Comparison of ENCODE assay signal across 1 cellular context in the genomic region with DNA sequence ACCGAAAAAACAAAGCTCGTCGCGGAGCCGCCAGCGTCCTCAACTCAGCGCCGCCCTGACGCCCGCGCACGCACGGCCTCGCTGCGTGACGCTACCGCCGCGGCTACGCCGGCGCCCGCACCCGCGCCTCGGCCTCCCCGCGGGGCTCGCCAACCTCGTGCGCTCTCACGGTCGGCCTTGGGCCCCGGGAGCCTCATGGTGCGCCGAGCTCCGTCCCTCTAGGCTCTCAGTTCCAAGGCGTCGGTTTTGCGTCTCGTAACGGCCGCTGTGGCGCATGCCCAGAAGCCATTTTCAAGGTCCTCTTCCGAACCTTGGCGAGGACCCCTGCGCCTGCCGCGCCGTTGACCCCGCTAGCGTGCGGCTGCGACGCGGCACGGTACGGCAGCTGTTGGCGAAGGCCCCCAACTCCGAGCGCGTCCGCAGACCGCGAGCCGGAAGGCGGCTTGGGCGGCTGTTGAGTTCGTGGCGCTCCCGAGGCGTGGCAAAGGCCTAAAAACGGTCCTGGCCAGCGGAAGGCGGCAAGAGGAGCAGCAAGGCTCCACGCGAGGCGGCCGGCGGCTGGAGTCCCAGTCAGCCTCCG.
TF ChIP-seq lines count a peak whose summit lies in the region.

A gene (minus strand): TSS at position 64 of the 580 bp plus-strand sequence. CDS start 1,209 bp downstream, outside the sequence.

TF ChIP-seq in GM12878, 131 proteins besides CTCF, POLR2A, EP300 and RAD21 (continued from another document and continues in another):
- TF ChIP-seq SPI1 (IDR thresholded peaks at IDR 0.05; ENCODE audit: borderline replicate concordance, insufficient read depth, low read depth, low read length), result no peak
- TF ChIP-seq SMAD5 (IDR thresholded peaks at IDR 0.05; ENCODE audit: low read depth), result no peak
- no peak; the same call in 1 of the 2 replicates for TF ChIP-seq TBL1XR1 (IDR thresholded peaks at IDR 0.05; ENCODE audit: low read depth, low read length)
- TF ChIP-seq ZNF274 (IDR thresholded peaks at IDR 0.05; ENCODE audit: insufficient read depth, insufficient read length), result no peak
- no peak; the same call in 2 of the 3 replicates for TF ChIP-seq POU2F2 (IDR thresholded peaks at IDR 0.05; ENCODE audit: borderline replicate concordance, low read depth, low read length)
- 0 out of 2 replicates have a peak, but pooled peaks have one; percentile 18 for TF ChIP-seq ESRRA (IDR thresholded peaks at IDR 0.05; ENCODE audit: low read length)
- TF ChIP-seq NFIC (IDR thresholded peaks at IDR 0.05; ENCODE audit: low read depth, low read length), result no peak
- TF ChIP-seq GATAD2B (conservative IDR thresholded peaks at IDR 0.05; ENCODE audit: low read depth), result peak; percentile 92
- no peak for TF ChIP-seq PAX8 (IDR thresholded peaks at IDR 0.05)
- TF ChIP-seq, protein P1, sequence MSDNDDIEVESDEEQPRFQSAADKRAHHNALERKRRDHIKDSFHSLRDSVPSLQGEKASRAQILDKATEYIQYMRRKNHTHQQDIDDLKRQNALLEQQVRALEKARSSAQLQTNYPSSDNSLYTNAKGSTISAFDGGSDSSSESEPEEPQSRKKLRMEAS (IDR thresholded peaks at IDR 0.05; ENCODE audit: low read depth, low read length), result peak; percentile 91
- TF ChIP-seq, protein P2, sequence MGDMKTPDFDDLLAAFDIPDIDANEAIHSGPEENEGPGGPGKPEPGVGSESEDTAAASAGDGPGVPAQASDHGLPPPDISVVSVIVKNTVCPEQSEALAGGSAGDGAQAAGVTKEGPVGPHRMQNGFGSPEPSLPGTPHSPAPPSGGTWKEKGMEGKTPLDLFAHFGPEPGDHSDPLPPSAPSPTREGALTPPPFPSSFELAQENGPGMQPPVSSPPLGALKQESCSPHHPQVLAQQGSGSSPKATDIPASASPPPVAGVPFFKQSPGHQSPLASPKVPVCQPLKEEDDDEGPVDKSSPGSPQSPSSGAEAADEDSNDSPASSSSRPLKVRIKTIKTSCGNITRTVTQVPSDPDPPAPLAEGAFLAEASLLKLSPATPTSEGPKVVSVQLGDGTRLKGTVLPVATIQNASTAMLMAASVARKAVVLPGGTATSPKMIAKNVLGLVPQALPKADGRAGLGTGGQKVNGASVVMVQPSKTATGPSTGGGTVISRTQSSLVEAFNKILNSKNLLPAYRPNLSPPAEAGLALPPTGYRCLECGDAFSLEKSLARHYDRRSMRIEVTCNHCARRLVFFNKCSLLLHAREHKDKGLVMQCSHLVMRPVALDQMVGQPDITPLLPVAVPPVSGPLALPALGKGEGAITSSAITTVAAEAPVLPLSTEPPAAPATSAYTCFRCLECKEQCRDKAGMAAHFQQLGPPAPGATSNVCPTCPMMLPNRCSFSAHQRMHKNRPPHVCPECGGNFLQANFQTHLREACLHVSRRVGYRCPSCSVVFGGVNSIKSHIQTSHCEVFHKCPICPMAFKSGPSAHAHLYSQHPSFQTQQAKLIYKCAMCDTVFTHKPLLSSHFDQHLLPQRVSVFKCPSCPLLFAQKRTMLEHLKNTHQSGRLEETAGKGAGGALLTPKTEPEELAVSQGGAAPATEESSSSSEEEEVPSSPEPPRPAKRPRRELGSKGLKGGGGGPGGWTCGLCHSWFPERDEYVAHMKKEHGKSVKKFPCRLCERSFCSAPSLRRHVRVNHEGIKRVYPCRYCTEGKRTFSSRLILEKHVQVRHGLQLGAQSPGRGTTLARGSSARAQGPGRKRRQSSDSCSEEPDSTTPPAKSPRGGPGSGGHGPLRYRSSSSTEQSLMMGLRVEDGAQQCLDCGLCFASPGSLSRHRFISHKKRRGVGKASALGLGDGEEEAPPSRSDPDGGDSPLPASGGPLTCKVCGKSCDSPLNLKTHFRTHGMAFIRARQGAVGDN (IDR thresholded peaks at IDR 0.05), result peak; percentile 100
- TF ChIP-seq RUNX3 (IDR thresholded peaks at IDR 0.05; ENCODE audit: low read length), result peak; percentile 51
- TF ChIP-seq MEF2B (IDR thresholded peaks at IDR 0.05; ENCODE audit: partially characterized antibody, poor library complexity, severe bottlenecking), result peak; percentile 22
- no peak for TF ChIP-seq ATF7 (IDR thresholded peaks at IDR 0.05; ENCODE audit: low read depth)
- peak; percentile 83; the same call in 1 of the 2 replicates for TF ChIP-seq DPF2 (IDR thresholded peaks at IDR 0.05)
- TF ChIP-seq KDM1A (IDR thresholded peaks at IDR 0.05; ENCODE audit: borderline replicate concordance), result no peak
- TF ChIP-seq ZSCAN29 (IDR thresholded peaks at IDR 0.05), result peak; percentile 70; the same call in 1 of the 2 replicates
- peak; percentile 14; the same call in 1 of the 2 replicates for TF ChIP-seq CHD2 (IDR thresholded peaks at IDR 0.05; ENCODE audit: borderline replicate concordance, low read depth, low read length)
- TF ChIP-seq ASH2L (IDR thresholded peaks at IDR 0.05; ENCODE audit: borderline replicate concordance, low read depth), result no peak
- TF ChIP-seq SMARCA5 (IDR thresholded peaks at IDR 0.05), result no peak
- no peak for TF ChIP-seq NFYA (IDR thresholded peaks at IDR 0.05; ENCODE audit: borderline replicate concordance, low read depth, low read length)
- TF ChIP-seq, protein P3, sequence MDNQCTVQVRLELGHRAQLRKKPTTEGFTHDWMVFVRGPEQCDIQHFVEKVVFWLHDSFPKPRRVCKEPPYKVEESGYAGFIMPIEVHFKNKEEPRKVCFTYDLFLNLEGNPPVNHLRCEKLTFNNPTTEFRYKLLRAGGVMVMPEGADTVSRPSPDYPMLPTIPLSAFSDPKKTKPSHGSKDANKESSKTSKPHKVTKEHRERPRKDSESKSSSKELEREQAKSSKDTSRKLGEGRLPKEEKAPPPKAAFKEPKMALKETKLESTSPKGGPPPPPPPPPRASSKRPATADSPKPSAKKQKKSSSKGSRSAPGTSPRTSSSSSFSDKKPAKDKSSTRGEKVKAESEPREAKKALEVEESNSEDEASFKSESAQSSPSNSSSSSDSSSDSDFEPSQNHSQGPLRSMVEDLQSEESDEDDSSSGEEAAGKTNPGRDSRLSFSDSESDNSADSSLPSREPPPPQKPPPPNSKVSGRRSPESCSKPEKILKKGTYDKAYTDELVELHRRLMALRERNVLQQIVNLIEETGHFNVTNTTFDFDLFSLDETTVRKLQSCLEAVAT (IDR thresholded peaks at IDR 0.05), result no peak
- no peak; the same call in 1 of the 2 replicates for TF ChIP-seq CBX5 (IDR thresholded peaks at IDR 0.05; ENCODE audit: low read depth)
- no peak for TF ChIP-seq SMAD1 (IDR thresholded peaks at IDR 0.05; ENCODE audit: low read depth, partially characterized antibody)
- TF ChIP-seq, protein P4, sequence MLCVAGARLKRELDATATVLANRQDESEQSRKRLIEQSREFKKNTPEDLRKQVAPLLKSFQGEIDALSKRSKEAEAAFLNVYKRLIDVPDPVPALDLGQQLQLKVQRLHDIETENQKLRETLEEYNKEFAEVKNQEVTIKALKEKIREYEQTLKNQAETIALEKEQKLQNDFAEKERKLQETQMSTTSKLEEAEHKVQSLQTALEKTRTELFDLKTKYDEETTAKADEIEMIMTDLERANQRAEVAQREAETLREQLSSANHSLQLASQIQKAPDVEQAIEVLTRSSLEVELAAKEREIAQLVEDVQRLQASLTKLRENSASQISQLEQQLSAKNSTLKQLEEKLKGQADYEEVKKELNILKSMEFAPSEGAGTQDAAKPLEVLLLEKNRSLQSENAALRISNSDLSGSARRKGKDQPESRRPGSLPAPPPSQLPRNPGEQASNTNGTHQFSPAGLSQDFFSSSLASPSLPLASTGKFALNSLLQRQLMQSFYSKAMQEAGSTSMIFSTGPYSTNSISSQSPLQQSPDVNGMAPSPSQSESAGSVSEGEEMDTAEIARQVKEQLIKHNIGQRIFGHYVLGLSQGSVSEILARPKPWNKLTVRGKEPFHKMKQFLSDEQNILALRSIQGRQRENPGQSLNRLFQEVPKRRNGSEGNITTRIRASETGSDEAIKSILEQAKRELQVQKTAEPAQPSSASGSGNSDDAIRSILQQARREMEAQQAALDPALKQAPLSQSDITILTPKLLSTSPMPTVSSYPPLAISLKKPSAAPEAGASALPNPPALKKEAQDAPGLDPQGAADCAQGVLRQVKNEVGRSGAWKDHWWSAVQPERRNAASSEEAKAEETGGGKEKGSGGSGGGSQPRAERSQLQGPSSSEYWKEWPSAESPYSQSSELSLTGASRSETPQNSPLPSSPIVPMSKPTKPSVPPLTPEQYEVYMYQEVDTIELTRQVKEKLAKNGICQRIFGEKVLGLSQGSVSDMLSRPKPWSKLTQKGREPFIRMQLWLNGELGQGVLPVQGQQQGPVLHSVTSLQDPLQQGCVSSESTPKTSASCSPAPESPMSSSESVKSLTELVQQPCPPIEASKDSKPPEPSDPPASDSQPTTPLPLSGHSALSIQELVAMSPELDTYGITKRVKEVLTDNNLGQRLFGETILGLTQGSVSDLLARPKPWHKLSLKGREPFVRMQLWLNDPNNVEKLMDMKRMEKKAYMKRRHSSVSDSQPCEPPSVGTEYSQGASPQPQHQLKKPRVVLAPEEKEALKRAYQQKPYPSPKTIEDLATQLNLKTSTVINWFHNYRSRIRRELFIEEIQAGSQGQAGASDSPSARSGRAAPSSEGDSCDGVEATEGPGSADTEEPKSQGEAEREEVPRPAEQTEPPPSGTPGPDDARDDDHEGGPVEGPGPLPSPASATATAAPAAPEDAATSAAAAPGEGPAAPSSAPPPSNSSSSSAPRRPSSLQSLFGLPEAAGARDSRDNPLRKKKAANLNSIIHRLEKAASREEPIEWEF (IDR thresholded peaks at IDR 0.05; ENCODE audit: insufficient replicate concordance, low read depth, low read length), result no peak
- no peak for TF ChIP-seq ZNF622 (IDR thresholded peaks at IDR 0.05)
- no peak for TF ChIP-seq NBN (IDR thresholded peaks at IDR 0.05)
- TF ChIP-seq, protein P5, sequence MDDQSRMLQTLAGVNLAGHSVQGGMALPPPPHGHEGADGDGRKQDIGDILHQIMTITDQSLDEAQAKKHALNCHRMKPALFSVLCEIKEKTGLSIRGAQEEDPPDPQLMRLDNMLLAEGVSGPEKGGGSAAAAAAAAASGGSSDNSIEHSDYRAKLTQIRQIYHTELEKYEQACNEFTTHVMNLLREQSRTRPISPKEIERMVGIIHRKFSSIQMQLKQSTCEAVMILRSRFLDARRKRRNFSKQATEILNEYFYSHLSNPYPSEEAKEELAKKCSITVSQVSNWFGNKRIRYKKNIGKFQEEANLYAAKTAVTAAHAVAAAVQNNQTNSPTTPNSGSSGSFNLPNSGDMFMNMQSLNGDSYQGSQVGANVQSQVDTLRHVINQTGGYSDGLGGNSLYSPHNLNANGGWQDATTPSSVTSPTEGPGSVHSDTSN (IDR thresholded peaks at IDR 0.05; ENCODE audit: insufficient replicate concordance, low read depth, low read length), result no peak
- no peak; the same call in 1 of the 2 replicates for TF ChIP-seq PAX5 (IDR thresholded peaks at IDR 0.05; ENCODE audit: borderline replicate concordance, low read depth, low read length)
- TF ChIP-seq, protein P6, sequence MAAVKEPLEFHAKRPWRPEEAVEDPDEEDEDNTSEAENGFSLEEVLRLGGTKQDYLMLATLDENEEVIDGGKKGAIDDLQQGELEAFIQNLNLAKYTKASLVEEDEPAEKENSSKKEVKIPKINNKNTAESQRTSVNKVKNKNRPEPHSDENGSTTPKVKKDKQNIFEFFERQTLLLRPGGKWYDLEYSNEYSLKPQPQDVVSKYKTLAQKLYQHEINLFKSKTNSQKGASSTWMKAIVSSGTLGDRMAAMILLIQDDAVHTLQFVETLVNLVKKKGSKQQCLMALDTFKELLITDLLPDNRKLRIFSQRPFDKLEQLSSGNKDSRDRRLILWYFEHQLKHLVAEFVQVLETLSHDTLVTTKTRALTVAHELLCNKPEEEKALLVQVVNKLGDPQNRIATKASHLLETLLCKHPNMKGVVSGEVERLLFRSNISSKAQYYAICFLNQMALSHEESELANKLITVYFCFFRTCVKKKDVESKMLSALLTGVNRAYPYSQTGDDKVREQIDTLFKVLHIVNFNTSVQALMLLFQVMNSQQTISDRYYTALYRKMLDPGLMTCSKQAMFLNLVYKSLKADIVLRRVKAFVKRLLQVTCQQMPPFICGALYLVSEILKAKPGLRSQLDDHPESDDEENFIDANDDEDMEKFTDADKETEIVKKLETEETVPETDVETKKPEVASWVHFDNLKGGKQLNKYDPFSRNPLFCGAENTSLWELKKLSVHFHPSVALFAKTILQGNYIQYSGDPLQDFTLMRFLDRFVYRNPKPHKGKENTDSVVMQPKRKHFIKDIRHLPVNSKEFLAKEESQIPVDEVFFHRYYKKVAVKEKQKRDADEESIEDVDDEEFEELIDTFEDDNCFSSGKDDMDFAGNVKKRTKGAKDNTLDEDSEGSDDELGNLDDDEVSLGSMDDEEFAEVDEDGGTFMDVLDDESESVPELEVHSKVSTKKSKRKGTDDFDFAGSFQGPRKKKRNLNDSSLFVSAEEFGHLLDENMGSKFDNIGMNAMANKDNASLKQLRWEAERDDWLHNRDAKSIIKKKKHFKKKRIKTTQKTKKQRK (IDR thresholded peaks at IDR 0.05; ENCODE audit: low read depth, low read length), result no peak
- no peak for TF ChIP-seq SIX5 (IDR thresholded peaks at IDR 0.05; ENCODE audit: low read depth, low read length, severe bottlenecking)
- TF ChIP-seq ZNF384 (IDR thresholded peaks at IDR 0.05; ENCODE audit: borderline replicate concordance, low read depth, low read length), result no peak
- TF ChIP-seq, protein P7, sequence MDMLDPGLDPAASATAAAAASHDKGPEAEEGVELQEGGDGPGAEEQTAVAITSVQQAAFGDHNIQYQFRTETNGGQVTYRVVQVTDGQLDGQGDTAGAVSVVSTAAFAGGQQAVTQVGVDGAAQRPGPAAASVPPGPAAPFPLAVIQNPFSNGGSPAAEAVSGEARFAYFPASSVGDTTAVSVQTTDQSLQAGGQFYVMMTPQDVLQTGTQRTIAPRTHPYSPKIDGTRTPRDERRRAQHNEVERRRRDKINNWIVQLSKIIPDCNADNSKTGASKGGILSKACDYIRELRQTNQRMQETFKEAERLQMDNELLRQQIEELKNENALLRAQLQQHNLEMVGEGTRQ (IDR thresholded peaks at IDR 0.05; ENCODE audit: borderline replicate concordance, low read depth, low read length), result no peak
- no peak for TF ChIP-seq PML (IDR thresholded peaks at IDR 0.05; ENCODE audit: low read length)
- 0 out of 2 replicates have a peak, but pooled peaks have one; percentile 42 for TF ChIP-seq POLR2AphosphoS2 (IDR thresholded peaks at IDR 0.05; ENCODE audit: low read depth, low read length)
- TF ChIP-seq CREM (IDR thresholded peaks at IDR 0.05; ENCODE audit: low read depth), result peak; percentile 53
- TF ChIP-seq HDAC6 (IDR thresholded peaks at IDR 0.05; ENCODE audit: unreplicated experiment), result peak; percentile 77
- TF ChIP-seq, protein P8, sequence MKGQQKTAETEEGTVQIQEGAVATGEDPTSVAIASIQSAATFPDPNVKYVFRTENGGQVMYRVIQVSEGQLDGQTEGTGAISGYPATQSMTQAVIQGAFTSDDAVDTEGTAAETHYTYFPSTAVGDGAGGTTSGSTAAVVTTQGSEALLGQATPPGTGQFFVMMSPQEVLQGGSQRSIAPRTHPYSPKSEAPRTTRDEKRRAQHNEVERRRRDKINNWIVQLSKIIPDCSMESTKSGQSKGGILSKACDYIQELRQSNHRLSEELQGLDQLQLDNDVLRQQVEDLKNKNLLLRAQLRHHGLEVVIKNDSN (IDR thresholded peaks at IDR 0.05; ENCODE audit: borderline replicate concordance, extremely low read length, insufficient read depth, low read depth, low read length), result no peak
- TF ChIP-seq POLR2AphosphoS5 (IDR thresholded peaks at IDR 0.05; ENCODE audit: low read length), result peak; percentile 77
